In genomic region chr2:203861197-203861596, GRCh38 we compare ENCODE assay signal across 21 cellular contexts. TPM values are rescaled to one million over a fixed set of nuclear protein-coding genes. Genes with fewer than 3 reads are reported as not detected.
A peak's percentile ranks its signal among the peaks of the same experiment; 100 is the strongest.
DNase-seq lines count a peak whose midpoint lies in the region; ATAC-seq and TF ChIP-seq lines count a peak whose summit lies in the region.
"Had no signal": no experiment of that assay in that cellular context is flagged by ENCODE, and none has a peak within 500 bp of the region (broad histone marks: within the 10 kb centered on the region; RNA-seq: fewer than 3 reads in every experiment).

No MANE protein-coding gene starts in this region.

- WGBS in adrenal gland, 4 donors: 69 to 74% (median 71%) methylated on average over 4 of the region's 4 CpGs

- no peak for DNase-seq in activated naive CD4-positive, alpha-beta T cell treated with Interleukin-2 at 50 U/mL for 16 hours
- DNase-seq in NCI-H2081 (lab: John Stamatoyannopoulos, UW) (peak; percentile 4 to 87), SKM-1 treated with dmso at 0.1 percent for 144 hours (lab: John Stamatoyannopoulos, UW; ENCODE audit: unreplicated experiment) (no peak), adrenal gland (no peak)
- no peak for DNase-seq in activated CD4-positive, alpha-beta memory T cell treated with anti-CD3 and anti-CD28 coated beads, Interleukin-2, amount 10 ng/mL, durations not matched to agents 7 days and 5 days
- DNase-seq: activated CD4-positive, alpha-beta T cell treated with anti-CD3 and anti-CD28 coated beads, Interleukin-2, amount 50 U/mL, for 48 hours; activated effector memory CD4-positive, alpha-beta T cell treated with Interleukin-2 at 50 U/mL for 16 hours; CD8-positive, alpha-beta memory T cell; DND-41; endodermal cell; GM23248; mammary epithelial cell; MG63; naive B cell; pancreas; RPMI8226; upper lobe of left lung had no signal

- no peaks in the 10 kb centered on the region for H3K36me3 Mint-ChIP-seq in activated naive CD4-positive, alpha-beta T cell treated with anti-CD3 and anti-CD28 coated beads, Interleukin-2, amount 50 U/mL, for 24 hours
- peaks cover 31% of the 10 kb centered on the region for H3K36me3 Mint-ChIP-seq in activated CD4-positive, alpha-beta memory T cell treated with anti-CD3 and anti-CD28 coated beads, Interleukin-2, amount 10 ng/mL, durations not matched to agents 7 days and 5 days (ENCODE audit: low read depth)
- H3K36me3 Mint-ChIP-seq: CD8-positive, alpha-beta memory T cell had no signal

- H3K9me3 ChIP-seq in adrenal gland (replicated peaks in 1 of 3): no peaks in the 10 kb centered on the region
- H3K9me3 ChIP-seq: pancreas, upper lobe of left lung had no signal

- no peak for TF ChIP-seq CTCF in adrenal gland (IDR thresholded peaks at IDR 0.05)

- no peak for TF ChIP-seq POLR2A in adrenal gland (IDR thresholded peaks at IDR 0.05)

- CTCF ChIA-PET in activated CD4-positive, alpha-beta memory T cell treated with anti-CD3 and anti-CD28 coated beads, Interleukin-2, amount 10 ng/mL, durations not matched to agents 7 days and 5 days (lab: Charles Lee): interaction anchor here (0.5 to 2.2 kb wide), 5 partner anchors 7 to 82 kb away, joined by 3 to 20 read pairs (median 5); partner anchors contain the start of gene CTLA4

- no peaks in the 10 kb centered on the region for H3K27me3 Mint-ChIP-seq in activated naive CD4-positive, alpha-beta T cell treated with anti-CD3 and anti-CD28 coated beads, Interleukin-2, amount 50 U/mL, for 24 hours
- no peaks in the 10 kb centered on the region for H3K27me3 Mint-ChIP-seq in activated CD4-positive, alpha-beta memory T cell treated with anti-CD3 and anti-CD28 coated beads, Interleukin-2, amount 10 ng/mL, durations not matched to agents 7 days and 5 days
- H3K27me3 Mint-ChIP-seq: CD8-positive, alpha-beta memory T cell had no signal

- H3K9me3 Mint-ChIP-seq in activated naive CD4-positive, alpha-beta T cell treated with anti-CD3 and anti-CD28 coated beads, Interleukin-2, amount 50 U/mL, for 24 hours: peaks cover 10% of the 10 kb centered on the region
- H3K9me3 Mint-ChIP-seq in activated CD4-positive, alpha-beta memory T cell treated with anti-CD3 and anti-CD28 coated beads, Interleukin-2, amount 10 ng/mL, durations not matched to agents 7 days and 5 days: peaks cover 18% of the 10 kb centered on the region
- H3K9me3 Mint-ChIP-seq: endodermal cell had no signal

- H3K4me1 ChIP-seq in adrenal gland (replicated peaks in 1 of 2): no peaks in the 10 kb centered on the region
- H3K4me1 ChIP-seq: pancreas had no signal

- intact Hi-C loops in adrenal gland (cut with DNase I): no loop called here

- no peak overlapping the region for H3K4me3 ChIP-seq in adrenal gland
- H3K4me3 ChIP-seq: GM23248, MG63, pancreas, upper lobe of left lung had no signal

- no peaks in the 10 kb centered on the region for H3K27me3 ChIP-seq in adrenal gland
- H3K27me3 ChIP-seq: MG63, pancreas, upper lobe of left lung had no signal

- ATAC-seq in HG03460 (IDR thresholded peaks at IDR 0.05; ENCODE audit: unreplicated experiment): no peak
- ATAC-seq in GM18909 (IDR thresholded peaks at IDR 0.05; ENCODE audit: poor library complexity, unreplicated experiment): no peak
- ATAC-seq: pancreas, SK-N-SH treated with all-trans-retinoic acid at 6 μM for 48 hours had no signal

- peak overlapping the region; percentile 95 for H3K27ac Mint-ChIP-seq in activated naive CD4-positive, alpha-beta T cell treated with anti-CD3 and anti-CD28 coated beads, Interleukin-2, amount 50 U/mL, for 24 hours
- H3K27ac Mint-ChIP-seq in activated CD4-positive, alpha-beta memory T cell treated with anti-CD3 and anti-CD28 coated beads, Interleukin-2, amount 10 ng/mL, durations not matched to agents 7 days and 5 days: peak overlapping the region; percentile 55
- H3K27ac Mint-ChIP-seq: CD8-positive, alpha-beta memory T cell; endodermal cell; naive B cell had no signal

- H3K36me3 ChIP-seq in adrenal gland (replicated peaks in 1 of 2): no peaks in the 10 kb centered on the region
- H3K36me3 ChIP-seq: MG63, pancreas, upper lobe of left lung had no signal

- POLR2A ChIA-PET in activated CD4-positive, alpha-beta memory T cell treated with anti-CD3 and anti-CD28 coated beads, Interleukin-2, amount 10 ng/mL, durations not matched to agents 7 days and 5 days (lab: Charles Lee): interaction anchor here (0.7 to 4.8 kb wide), 17 partner anchors 11 to 154 kb away, joined by 3 to 196 read pairs (median 3); partner anchors contain the start of gene CTLA4

- peaks cover 88% of the 10 kb centered on the region for H3K4me1 Mint-ChIP-seq in activated naive CD4-positive, alpha-beta T cell treated with anti-CD3 and anti-CD28 coated beads, Interleukin-2, amount 50 U/mL, for 24 hours
- H3K4me1 Mint-ChIP-seq in activated CD4-positive, alpha-beta memory T cell treated with anti-CD3 and anti-CD28 coated beads, Interleukin-2, amount 10 ng/mL, durations not matched to agents 7 days and 5 days: peaks cover 72% of the 10 kb centered on the region
- H3K4me1 Mint-ChIP-seq: endodermal cell, naive B cell had no signal

- H3K4me3 Mint-ChIP-seq in activated naive CD4-positive, alpha-beta T cell treated with anti-CD3 and anti-CD28 coated beads, Interleukin-2, amount 50 U/mL, for 24 hours: peak overlapping the region; percentile 34
- H3K4me3 Mint-ChIP-seq in activated CD4-positive, alpha-beta memory T cell treated with anti-CD3 and anti-CD28 coated beads, Interleukin-2, amount 10 ng/mL, durations not matched to agents 7 days and 5 days: peak overlapping the region; percentile 9
- H3K4me3 Mint-ChIP-seq: endodermal cell, naive B cell had no signal

- no peak overlapping the region for H3K27ac ChIP-seq in adrenal gland
- H3K27ac ChIP-seq: GM23248, pancreas, upper lobe of left lung had no signal

RNA-seq across cellular contexts. Expression of gene CTLA4, which starts 6.4 kb away (rescaled TPM):
- 100 to 1,000 TPM in 1 of 2 experiments, 10 to 100 TPM in 1; 98.1 to 101 TPM for total RNA-seq in activated CD4-positive, alpha-beta memory T cell treated with anti-CD3 and anti-CD28 coated beads, Interleukin-2, amount 10 ng/mL, durations not matched to agents 7 days and 5 days
- under 1 TPM in 1 of 8 donors, not detected in 7; 0.50 TPM for total RNA-seq in adrenal gland
- polyA plus RNA-seq in adrenal gland: under 1 TPM in 2 of 3 donors, not detected in 1; 0.03 to 0.15 TPM
- total RNA-seq: endodermal cell, GM23248, mammary epithelial cell had no signal
- polyA plus RNA-seq: GM23248, mammary epithelial cell, pancreas had no signal

Comparison
In these comparisons a context has a peak if more than half of its experiments do, and no peak if none do; other contexts are left out.
1. DNase-seq: peak in NCI-H2081 (2 of 2); none in activated naive CD4-positive, alpha-beta T cell treated with Interleukin-2 at 50 U/mL for 16 hours (single experiment), activated CD4-positive, alpha-beta memory T cell treated with anti-CD3 and anti-CD28 coated beads, Interleukin-2, amount 10 ng/mL, durations not matched to agents 7 days and 5 days (single experiment), SKM-1 treated with dmso at 0.1 percent for 144 hours (single experiment) and adrenal gland (0 of 7).
2. RNA of gene CTLA4, which starts 6.4 kb away (total RNA-seq): 98.1 to 101 TPM in activated CD4-positive, alpha-beta memory T cell treated with anti-CD3 and anti-CD28 coated beads, Interleukin-2, amount 10 ng/mL, durations not matched to agents 7 days and 5 days; 0.50 TPM in adrenal gland; every median in the first group is over 10 times any median in the second.